In the genomic region with DNA sequence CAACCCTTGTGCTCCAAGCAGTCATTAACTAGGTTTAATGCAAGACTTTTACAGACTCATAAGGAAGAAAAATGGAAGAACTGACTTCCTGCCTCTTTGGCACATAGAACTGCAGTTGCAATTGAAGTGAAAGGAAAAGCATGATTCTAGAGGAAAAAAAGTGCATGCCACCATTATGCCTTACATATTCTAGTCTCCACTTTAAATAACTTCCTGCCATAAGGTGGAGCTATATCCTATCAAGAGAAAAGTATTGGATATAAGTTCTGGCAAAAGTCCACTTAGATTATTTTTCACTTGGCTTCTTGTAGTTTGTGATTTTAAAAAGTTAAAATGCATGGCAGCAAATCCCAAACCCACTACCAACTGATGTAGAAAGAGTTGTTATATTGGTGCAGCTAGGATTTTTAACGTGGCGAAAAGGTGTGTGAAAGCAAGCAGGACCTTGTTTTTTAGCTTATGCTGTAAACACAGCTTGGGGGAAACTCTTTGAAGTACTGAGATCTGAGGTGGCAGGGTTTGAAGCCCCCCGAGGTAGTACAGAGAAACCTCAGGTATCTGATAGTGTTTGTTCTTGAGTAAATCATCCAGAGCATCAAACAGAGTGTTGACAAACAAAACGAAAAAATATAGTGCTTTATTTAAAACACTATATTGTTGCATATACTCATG, we compare ENCODE assay signal across 8 cellular contexts.
DNase-seq lines count a peak whose midpoint lies in the region; ATAC-seq, FAIRE-seq and TF ChIP-seq lines count a peak whose summit lies in the region.

No MANE protein-coding gene starts in this region.

- ATAC-seq in SK-N-SH treated with all-trans-retinoic acid at 6 μM for 48 hours, result peak; percentile 68; the same call in 2 of the 3 replicates
- no peak for ATAC-seq in GM19463 (IDR thresholded peaks at IDR 0.05; ENCODE audit: unreplicated experiment)

- H3K9me3 Mint-ChIP-seq in HFFc6, result no peaks in the 10 kb centered on the region

- peaks cover 12% of the 10 kb centered on the region for H3K4me1 Mint-ChIP-seq in HFFc6 (ENCODE audit: low read depth)

- H3K4me3 ChIP-seq in AG10803 (ENCODE audit: low read length), result no peak overlapping the region

- no peak for TF ChIP-seq POLR2A in GM12892 (IDR thresholded peaks at IDR 0.05; ENCODE audit: low read depth, low read length)

- H3K36me3 Mint-ChIP-seq in HFFc6 (ENCODE audit: low read depth), result no peaks in the 10 kb centered on the region

- peaks cover 4% of the 10 kb centered on the region; the same call in 1 of the 2 replicates for H3K27me3 Mint-ChIP-seq in HFFc6 (ENCODE audit: insufficient read depth)

- TF ChIP-seq CTCF in AG10803 (conservative IDR thresholded peaks at IDR 0.05; ENCODE audit: low read length) (peak; percentile 29), HFFc6 (IDR thresholded peaks at IDR 0.05) (peak; percentile 69)

- no peak overlapping the region; the same call in 1 of the 2 replicates for H3K4me3 Mint-ChIP-seq in HFFc6

- DNase-seq in AG10803 (ENCODE audit: low read depth), result peak; percentile 1
- peak; percentile 17 for DNase-seq in HFFc6
- peak; percentile 19 for DNase-seq in iPS-NIHi7 (ENCODE audit: extremely low spot score)
- no peak for DNase-seq in NOMO-1 treated with dmso at 0.1 percent for 144 hours (lab: John Stamatoyannopoulos, UW; ENCODE audit: unreplicated experiment)
- DNase-seq in nucleus accumbens (lab: John Stamatoyannopoulos, UW), result no peak
- DNase-seq in GM12892 (ENCODE audit: insufficient read length), result no peak

- FAIRE-seq in GM12892 (lab: Jason Lieb, UNC), result no peak

- H3K27ac Mint-ChIP-seq in HFFc6, result no peak overlapping the region

TF ChIP-seq in SK-N-SH treated with all-trans-retinoic acid at 6 μM for 48 hours, 23 proteins besides CTCF, POLR2A, EP300 and RAD21:
- TF ChIP-seq GLIS3 (CRISPR knock-in tag; IDR thresholded peaks at IDR 0.05) (no peak), ISL1 (CRISPR knock-in tag; IDR thresholded peaks at IDR 0.05) (no peak), ZFP3 (CRISPR knock-in tag; IDR thresholded peaks at IDR 0.05) (no peak), SNAI2 (CRISPR knock-in tag; IDR thresholded peaks at IDR 0.05) (no peak), ZFP30 (CRISPR knock-in tag; IDR thresholded peaks at IDR 0.05) (no peak), ARNTL (CRISPR knock-in tag; IDR thresholded peaks at IDR 0.05; ENCODE audit: borderline replicate concordance, low read depth) (no peak), ZC3H10 (CRISPR knock-in tag; IDR thresholded peaks at IDR 0.05) (no peak), TOX (CRISPR knock-in tag; IDR thresholded peaks at IDR 0.05; ENCODE audit: borderline replicate concordance) (no peak)
- TF ChIP-seq, protein P1, sequence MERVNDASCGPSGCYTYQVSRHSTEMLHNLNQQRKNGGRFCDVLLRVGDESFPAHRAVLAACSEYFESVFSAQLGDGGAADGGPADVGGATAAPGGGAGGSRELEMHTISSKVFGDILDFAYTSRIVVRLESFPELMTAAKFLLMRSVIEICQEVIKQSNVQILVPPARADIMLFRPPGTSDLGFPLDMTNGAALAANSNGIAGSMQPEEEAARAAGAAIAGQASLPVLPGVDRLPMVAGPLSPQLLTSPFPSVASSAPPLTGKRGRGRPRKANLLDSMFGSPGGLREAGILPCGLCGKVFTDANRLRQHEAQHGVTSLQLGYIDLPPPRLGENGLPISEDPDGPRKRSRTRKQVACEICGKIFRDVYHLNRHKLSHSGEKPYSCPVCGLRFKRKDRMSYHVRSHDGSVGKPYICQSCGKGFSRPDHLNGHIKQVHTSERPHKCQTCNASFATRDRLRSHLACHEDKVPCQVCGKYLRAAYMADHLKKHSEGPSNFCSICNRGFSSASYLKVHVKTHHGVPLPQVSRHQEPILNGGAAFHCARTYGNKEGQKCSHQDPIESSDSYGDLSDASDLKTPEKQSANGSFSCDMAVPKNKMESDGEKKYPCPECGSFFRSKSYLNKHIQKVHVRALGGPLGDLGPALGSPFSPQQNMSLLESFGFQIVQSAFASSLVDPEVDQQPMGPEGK (CRISPR knock-in tag; IDR thresholded peaks at IDR 0.05; ENCODE audit: borderline replicate concordance), result no peak

Comparison
In these comparisons a context has a peak if more than half of its experiments do, and no peak if none do; other contexts are left out.
1. DNase-seq: peak in AG10803 (single experiment), HFFc6 (single experiment) and iPS-NIHi7 (single experiment); none in NOMO-1 treated with dmso at 0.1 percent for 144 hours (single experiment), nucleus accumbens (0 of 56) and GM12892 (single experiment).